ENCODE assay signal across 19 cellular contexts in the genomic region with DNA sequence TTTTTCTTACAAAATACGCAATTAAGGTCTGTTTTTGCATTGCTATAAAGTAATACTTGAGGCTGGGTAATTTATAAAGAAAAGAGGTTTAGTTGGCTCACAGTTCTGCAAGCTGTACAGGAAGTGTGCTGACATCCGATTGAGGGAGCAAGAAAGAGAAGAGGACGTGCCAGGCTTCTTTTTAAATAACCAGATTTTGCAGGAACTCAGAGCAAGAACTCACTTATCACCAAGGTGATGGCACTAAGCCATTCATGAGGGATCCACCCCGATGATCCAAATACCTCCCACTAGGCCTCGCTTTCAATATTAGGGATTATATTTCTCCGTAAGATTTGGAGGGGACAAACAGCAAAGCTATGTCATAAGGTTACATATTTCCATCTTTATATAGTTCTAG.
"Had no signal": no experiment of that assay in that cellular context is flagged by ENCODE, and none has a peak within 500 bp of the region (broad histone marks: within the 10 kb centered on the region; RNA-seq: fewer than 3 reads in every experiment).

No MANE protein-coding gene starts in this region.

- H3K27ac ChIP-seq: gastroesophageal sphincter, heart right ventricle, spleen, thyroid gland, WERI-Rb-1 had no signal

- H3K9me3 Mint-ChIP-seq: dendritic cell treated with granulocyte-macrophage colony-stimulating factor and Interleukin-4, amounts not matched to agents 40 ng/mL and 50 ng/mL, for 4 days; memory B cell; stimulated activated naive B cell treated with anti-CD40 and anti-IgM and Interleukin-4, amounts not matched to agents 10 μg/mL and 1 μg/mL and 100 μg/mL, for 72 hours had no signal

- ATAC-seq: esophagus mucosa; gastroesophageal sphincter; heart right ventricle; stimulated activated naive B cell treated with anti-CD40 and anti-IgM and Interleukin-4, amounts not matched to agents 10 μg/mL and 1 μg/mL and 100 μg/mL, for 72 hours had no signal

- H3K4me1 Mint-ChIP-seq: memory B cell; stimulated activated naive B cell treated with anti-CD40 and anti-IgM and Interleukin-4, amounts not matched to agents 10 μg/mL and 1 μg/mL and 100 μg/mL, for 72 hours had no signal

- DNase-seq: activated CD8-positive, alpha-beta memory T cell treated with anti-CD3 and anti-CD28 coated beads for 24 hours; activated CD8-positive, alpha-beta memory T cell treated with anti-CD3 and anti-CD28 coated beads, Interleukin-2, amount 50 U/mL, for 48 hours; activated effector memory CD4-positive, alpha-beta T cell treated with Interleukin-2 at 50 U/mL for 16 hours; activated T-cell treated with anti-CD3 and anti-CD28 coated beads, Interleukin-2, amount 50 U/mL, for 48 hours; effector CD8-positive, alpha-beta T cell; heart right ventricle; kidney glomerular epithelial cell; occipital lobe; retina; spleen; stimulated activated CD4-positive, alpha-beta T cell treated with anti-CD3 and anti-CD28 coated beads, Interleukin-4, amount 100 ng/mL, for 4 hours; stimulated activated naive B cell treated with anti-CD40 and anti-IgM and Interleukin-4, amounts not matched to agents 10 μg/mL and 1 μg/mL and 100 μg/mL, for 72 hours; thyroid gland; WERI-Rb-1 had no signal

- H3K27me3 Mint-ChIP-seq: activated naive CD8-positive, alpha-beta T cell; dendritic cell treated with granulocyte-macrophage colony-stimulating factor and Interleukin-4, amounts not matched to agents 40 ng/mL and 50 ng/mL, for 4 days; memory B cell; stimulated activated naive B cell treated with anti-CD40 and anti-IgM and Interleukin-4, amounts not matched to agents 10 μg/mL and 1 μg/mL and 100 μg/mL, for 72 hours had no signal

- H3K36me3 Mint-ChIP-seq: activated naive CD8-positive, alpha-beta T cell; memory B cell; stimulated activated naive B cell treated with anti-CD40 and anti-IgM and Interleukin-4, amounts not matched to agents 10 μg/mL and 1 μg/mL and 100 μg/mL, for 72 hours had no signal

- H3K4me3 ChIP-seq: gastroesophageal sphincter, heart right ventricle, spleen, thyroid gland had no signal

- H3K4me3 Mint-ChIP-seq: activated naive CD8-positive, alpha-beta T cell; dendritic cell treated with granulocyte-macrophage colony-stimulating factor and Interleukin-4, amounts not matched to agents 40 ng/mL and 50 ng/mL, for 4 days; memory B cell; stimulated activated naive B cell treated with anti-CD40 and anti-IgM and Interleukin-4, amounts not matched to agents 10 μg/mL and 1 μg/mL and 100 μg/mL, for 72 hours had no signal

- H3K27me3 ChIP-seq: gastroesophageal sphincter, heart right ventricle, spleen, thyroid gland had no signal

- H3K9me3 ChIP-seq: gastroesophageal sphincter, heart right ventricle, spleen, thyroid gland had no signal

- H3K36me3 ChIP-seq: gastroesophageal sphincter, heart right ventricle, spleen, thyroid gland, WERI-Rb-1 had no signal

- H3K27ac Mint-ChIP-seq: activated naive CD8-positive, alpha-beta T cell; dendritic cell treated with granulocyte-macrophage colony-stimulating factor and Interleukin-4, amounts not matched to agents 40 ng/mL and 50 ng/mL, for 4 days; memory B cell; stimulated activated naive B cell treated with anti-CD40 and anti-IgM and Interleukin-4, amounts not matched to agents 10 μg/mL and 1 μg/mL and 100 μg/mL, for 72 hours had no signal

- H3K4me1 ChIP-seq: gastroesophageal sphincter, heart right ventricle, spleen, thyroid gland had no signal
